10 cellular contexts compared by ENCODE assay signal in the genomic region with DNA sequence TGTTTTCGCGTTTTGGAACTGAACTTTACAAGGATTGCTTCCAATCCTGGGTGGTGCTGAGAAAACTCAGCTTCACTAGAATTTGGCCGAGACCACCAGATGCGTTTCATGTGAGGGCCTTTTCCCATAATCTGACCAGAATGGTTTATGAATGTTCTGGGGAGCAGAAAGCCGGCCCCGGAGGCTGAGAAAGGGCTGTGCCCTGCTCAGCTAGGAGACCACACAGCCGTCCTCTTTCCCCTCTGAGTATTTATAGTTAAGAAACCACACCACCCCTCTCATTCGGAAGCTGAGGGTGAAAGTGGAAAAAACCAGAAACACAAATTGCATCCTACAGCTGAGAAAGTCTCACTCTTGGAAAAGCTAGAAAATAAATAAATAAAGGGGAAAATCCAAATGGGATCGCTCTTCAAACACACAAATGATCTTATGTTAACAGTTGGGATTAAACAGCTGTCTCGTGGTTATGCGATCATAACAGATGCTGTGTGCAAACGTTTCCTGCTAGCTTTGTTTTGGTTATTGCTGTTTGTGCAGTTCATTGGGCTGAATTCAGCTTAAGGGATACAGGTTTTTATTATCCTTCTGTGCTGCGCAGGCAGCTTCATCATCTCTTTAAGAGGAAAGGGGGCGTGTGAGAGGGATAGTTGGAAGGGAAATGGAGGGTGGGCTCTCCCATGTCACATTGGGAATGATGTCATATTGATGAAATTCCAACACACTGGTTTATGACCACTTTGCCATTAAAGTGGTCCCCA.
DNase-seq lines count a peak whose midpoint lies in the region; ATAC-seq and TF ChIP-seq lines count a peak whose summit lies in the region.
"Had no signal": no experiment of that assay in that cellular context is flagged by ENCODE, and none has a peak within 500 bp of the region (broad histone marks: within the 10 kb centered on the region; RNA-seq: fewer than 3 reads in every experiment).

No MANE protein-coding gene starts in this region.

- H3K27ac ChIP-seq in lower lobe of right lung: peak overlapping the region; percentile 57
- peak overlapping the region; percentile 26 to 86 (median 68) for H3K27ac ChIP-seq in thyroid gland
- H3K27ac ChIP-seq: 22Rv1 had no signal

- intact Hi-C loops in lower lobe of right lung (cut with DNase I) (no loop called here), thyroid gland (cut with DNase I) (loop anchor here (10.0 kb wide), 1 partner anchor 489 kb away; no protein-coding TSS in a partner anchor), head of caudate nucleus (cut with DNase I) (no loop called here)

- TF ChIP-seq CTCF in lower lobe of right lung (IDR thresholded peaks at IDR 0.05) (no peak), thyroid gland (IDR thresholded peaks at IDR 0.05) (no peak)

- H3K27me3 ChIP-seq in lower lobe of right lung (ENCODE audit: low read depth) (no peaks in the 10 kb centered on the region), thyroid gland (no peaks in the 10 kb centered on the region)

- H3K4me3 ChIP-seq in lower lobe of right lung (no peak overlapping the region), thyroid gland (replicated peaks in 1 of 3) (no peak overlapping the region)

- WGBS in thyroid gland, 2 donors: 57 to 62% methylated on average over 14 of the region's 14 CpGs

- DNase-seq in DMS153 (lab: John Stamatoyannopoulos, UW) (peak; percentile 56), DMS153 treated with DMSO at 0.1 percent for 48 hours (lab: John Stamatoyannopoulos, UW; ENCODE audit: unreplicated experiment) (no peak), dermis microvascular lymphatic vessel endothelial cell (ENCODE audit: low read depth in 2 of 2) (peak; percentile 99), lower lobe of right lung (no peak), thyroid gland (no peak), head of caudate nucleus (no peak), left lobe of liver (ENCODE audit: low spot score) (no peak)
- DNase-seq: activated B cell treated with CpG ODN at 0.5 μM for 24 hours had no signal

- ATAC-seq in lower lobe of right lung (peak; percentile 45 to 56), left lobe of liver (no peak), HG02852 (IDR thresholded peaks at IDR 0.05; ENCODE audit: unreplicated experiment) (no peak)

- H3K36me3 ChIP-seq in lower lobe of right lung (no peaks in the 10 kb centered on the region), thyroid gland (no peaks in the 10 kb centered on the region)

- no peaks in the 10 kb centered on the region for H3K9me3 ChIP-seq in lower lobe of right lung
- no peaks in the 10 kb centered on the region for H3K9me3 ChIP-seq in thyroid gland

- H3K4me1 ChIP-seq in lower lobe of right lung (peaks cover 8% of the 10 kb centered on the region), thyroid gland (peaks cover 0 to 10% of the 10 kb centered on the region in 2 donors)

- peak in 1 of 2 donors; percentile 25 for TF ChIP-seq POLR2A in thyroid gland (IDR thresholded peaks at IDR 0.05)

Comparison
In these comparisons a context has a peak if more than half of its experiments do, and no peak if none do; other contexts are left out.
1. DNase-seq: peak in DMS153 (single experiment) and dermis microvascular lymphatic vessel endothelial cell (2 of 2); none in DMS153 treated with DMSO at 0.1 percent for 48 hours (single experiment), lower lobe of right lung (single experiment), thyroid gland (0 of 2), head of caudate nucleus (0 of 42) and left lobe of liver (single experiment).
2. ATAC-seq: peak in lower lobe of right lung (2 of 2); none in left lobe of liver (single experiment) and HG02852 (single experiment).